Comparison of ENCODE assay signal across 8 cellular contexts in the genomic region with DNA sequence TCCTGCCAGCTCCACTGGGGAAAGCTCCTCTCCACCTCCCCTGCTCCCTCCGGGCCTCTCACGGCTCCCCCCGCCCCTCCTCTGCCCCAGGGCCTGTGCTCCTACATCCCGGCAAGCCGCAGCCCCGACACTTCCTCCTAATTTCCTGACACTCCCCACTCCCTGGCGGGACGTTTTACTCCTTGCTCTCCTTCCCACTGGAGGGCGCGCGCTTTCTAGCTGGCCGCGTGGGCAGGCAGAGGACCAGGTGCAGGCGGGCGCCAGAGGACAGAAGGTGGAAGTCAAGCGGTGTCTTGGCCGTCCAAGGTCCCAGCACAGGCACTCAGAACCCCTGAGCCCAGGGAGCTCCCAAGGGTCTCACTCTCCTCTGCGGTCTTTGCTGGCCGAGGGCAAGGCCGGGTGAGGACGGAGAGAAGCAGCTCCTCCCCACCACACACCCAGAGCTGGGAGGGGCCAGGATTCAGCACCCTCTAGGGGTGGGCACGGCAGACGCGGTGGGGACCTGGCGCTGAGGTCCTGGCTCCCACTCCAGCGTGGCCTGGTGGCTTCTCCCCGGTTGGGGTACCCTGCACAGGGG. TPM values are rescaled to one million over a fixed set of nuclear protein-coding genes. Genes with fewer than 3 reads are reported as not detected.
DNase-seq lines count a peak whose midpoint lies in the region; ATAC-seq and TF ChIP-seq lines count a peak whose summit lies in the region.

No MANE protein-coding gene starts in this region.

- H3K27ac Mint-ChIP-seq in HFFc6 = peak overlapping the region; percentile 59

- H3K27ac ChIP-seq in VCaP (peak overlapping the region; percentile 40), foreskin keratinocyte (no peak overlapping the region)

- no peaks in the 10 kb centered on the region for H3K9me3 Mint-ChIP-seq in HFFc6

- peaks cover 11% of the 10 kb centered on the region for H3K27me3 Mint-ChIP-seq in HFFc6 (ENCODE audit: insufficient read depth)

- H3K36me3 Mint-ChIP-seq in HFFc6 (ENCODE audit: low read depth) = no peaks in the 10 kb centered on the region

- ATAC-seq in foreskin keratinocyte = peak; percentile 17
- ATAC-seq in omental fat pad (ENCODE audit: low FRiP score) = peak; percentile 53

- DNase-seq in Caki2 (ENCODE audit: low read depth) (peak; percentile 60), HFFc6 (peak; percentile 6), foreskin keratinocyte (peak; percentile 29 to 60), omental fat pad (ENCODE audit: low spot score) (peak; percentile 43), occipital lobe (lab: John Stamatoyannopoulos, UW) (no peak), cortex of kidney (lab: John Stamatoyannopoulos, UW) (no peak), mesenteric fat pad (ENCODE audit: low spot score) (no peak)

- TF ChIP-seq CTCF in HFFc6 (IDR thresholded peaks at IDR 0.05) (peak; percentile 58), VCaP (conservative IDR thresholded peaks at IDR 0.05) (peak; percentile 49), foreskin keratinocyte (conservative IDR thresholded peaks at IDR 0.05) (peak; percentile 73), omental fat pad (IDR thresholded peaks at IDR 0.05) (no peak)

- in situ Hi-C loops in Caki2 (cut with HindIII; ENCODE audit: low pct_unique_long_range_greater_than_20kb, low sequenced_read_pairs) = no loop called here

- H3K4me1 Mint-ChIP-seq in HFFc6 (ENCODE audit: low read depth) = peaks cover 32% of the 10 kb centered on the region

- H3K4me1 ChIP-seq in foreskin keratinocyte = peaks cover 26% of the 10 kb centered on the region

- H3K27me3 ChIP-seq in foreskin keratinocyte = no peaks in the 10 kb centered on the region

- H3K4me3 Mint-ChIP-seq in HFFc6 = peak overlapping the region; percentile 57

RNA-seq across cellular contexts. Expression of a gene that starts 19.1 kb away (rescaled TPM):
- 0.55 and 2.9 TPM in 2 replicates for total RNA-seq in Caki2 (2014; rRNA removed; shearing (Covaris generic); ENCODE audit: low replicate concordance)
- total RNA-seq in HFFc6 (2021; fragmentation: NEBNext Ultra II Directional; extraction: Animal tissue kit (Norgen Biotek cat#: 25700)) = 1 to 10 TPM in 5 of 6 experiments, under 1 TPM in 1; 0.99 to 2.9 (median 1.2) TPM
- total RNA-seq in foreskin keratinocyte = 137 and 180 TPM in 2 replicates
- 94.3 and 134 TPM in 2 replicates for polyA plus RNA-seq in foreskin keratinocyte
- 10 to 100 TPM in 2 of 4 donors, 1 to 10 TPM in 2; 3.9 to 53.9 (median 8.4) TPM for total RNA-seq in omental fat pad
- total RNA-seq in occipital lobe = 1.7 TPM
- 12.0 TPM for total RNA-seq in mesenteric fat pad

RNA-seq across cellular contexts. Expression of a gene that starts 19.9 kb away (rescaled TPM):
- not detected in 2 replicates for total RNA-seq in Caki2 (2014; rRNA removed; shearing (Covaris generic); ENCODE audit: low replicate concordance)
- not detected for total RNA-seq in HFFc6 (2021; fragmentation: NEBNext Ultra II Directional; extraction: Animal tissue kit (Norgen Biotek cat#: 25700))
- total RNA-seq in foreskin keratinocyte = not detected in 2 replicates
- polyA plus RNA-seq in foreskin keratinocyte = not detected in 2 replicates
- total RNA-seq in omental fat pad = 1 to 10 TPM in 2 of 4 donors, under 1 TPM in 2; 0.32 to 6.0 (median 2.4) TPM
- not detected for total RNA-seq in occipital lobe
- 4.0 TPM for total RNA-seq in mesenteric fat pad

RNA-seq across cellular contexts. Expression of a gene that starts 27.6 kb away (rescaled TPM):
- not detected in 2 replicates for total RNA-seq in Caki2 (2014; rRNA removed; shearing (Covaris generic); ENCODE audit: low replicate concordance)
- total RNA-seq in HFFc6 (2021; fragmentation: NEBNext Ultra II Directional; extraction: Animal tissue kit (Norgen Biotek cat#: 25700)) = not detected
- not detected in 2 replicates for total RNA-seq in foreskin keratinocyte
- polyA plus RNA-seq in foreskin keratinocyte = not detected in 2 replicates
- not detected for total RNA-seq in omental fat pad
- total RNA-seq in occipital lobe = not detected
- not detected for total RNA-seq in mesenteric fat pad

RNA-seq across cellular contexts. Expression of a gene that starts 51.1 kb away (rescaled TPM):
- 73.2 and 76.2 TPM in 2 replicates for total RNA-seq in Caki2 (2014; rRNA removed; shearing (Covaris generic); ENCODE audit: low replicate concordance)
- total RNA-seq in HFFc6 (2021; fragmentation: NEBNext Ultra II Directional; extraction: Animal tissue kit (Norgen Biotek cat#: 25700)) = 10 to 100 TPM; 72.5 to 80.8 (median 77.7) TPM
- total RNA-seq in foreskin keratinocyte (64.9 and 68.1 TPM in 2 replicates), omental fat pad (10 to 100 TPM; 29.0 to 44.5 (median 36.3) TPM), occipital lobe (42.4 TPM), mesenteric fat pad (46.3 TPM)
- 84.2 and 88.8 TPM in 2 replicates for polyA plus RNA-seq in foreskin keratinocyte

RNA-seq across cellular contexts. Expression of a gene that starts 51.1 kb away (rescaled TPM):
- total RNA-seq in Caki2 (2014; rRNA removed; shearing (Covaris generic); ENCODE audit: low replicate concordance) = 74.5 and 97.5 TPM in 2 replicates
- total RNA-seq in HFFc6 (2021; fragmentation: NEBNext Ultra II Directional; extraction: Animal tissue kit (Norgen Biotek cat#: 25700)) = 10 to 100 TPM; 45.7 to 62.0 (median 52.7) TPM
- total RNA-seq in foreskin keratinocyte (42.3 and 50.3 TPM in 2 replicates), omental fat pad (10 to 100 TPM; 19.3 to 40.2 (median 23.3) TPM), occipital lobe (7.5 TPM), mesenteric fat pad (32.9 TPM)
- 42.9 and 54.1 TPM in 2 replicates for polyA plus RNA-seq in foreskin keratinocyte

Comparison
In these comparisons a context has a peak if more than half of its experiments do, and no peak if none do; other contexts are left out.
1. DNase-seq: peak in Caki2 (single experiment), HFFc6 (single experiment), foreskin keratinocyte (2 of 2) and omental fat pad (single experiment); none in occipital lobe (single experiment), cortex of kidney (single experiment) and mesenteric fat pad (single experiment).
2. CTCF ChIP-seq: peak in HFFc6 (single experiment), VCaP (single experiment) and foreskin keratinocyte (single experiment); none in omental fat pad (0 of 3).